ENCODE assay signal across 1 cellular context in genomic region chr1:220958234-220958633, GRCh38.
TF ChIP-seq lines count a peak whose summit lies in the region.

No MANE protein-coding gene starts in this region.

TF ChIP-seq in IMR-90, 13 proteins besides CTCF, POLR2A, EP300 and RAD21:
- no peak for TF ChIP-seq CEBPB (IDR thresholded peaks at IDR 0.05; ENCODE audit: low read depth, low read length)
- TF ChIP-seq SMC3 (IDR thresholded peaks at IDR 0.05; ENCODE audit: low read depth, low read length) = no peak
- TF ChIP-seq ELK1 (IDR thresholded peaks at IDR 0.05; ENCODE audit: borderline replicate concordance, low read depth, low read length) = no peak
- no peak for TF ChIP-seq RFX5 (IDR thresholded peaks at IDR 0.05; ENCODE audit: low read depth, low read length)
- TF ChIP-seq MAZ (IDR thresholded peaks at IDR 0.05; ENCODE audit: borderline replicate concordance, low read depth, low read length) = no peak
- TF ChIP-seq NFE2L2 (IDR thresholded peaks at IDR 0.05; ENCODE audit: low read depth, low read length) = no peak
- TF ChIP-seq FOS (IDR thresholded peaks at IDR 0.05; ENCODE audit: low read depth, low read length) = no peak
- TF ChIP-seq RCOR1 (IDR thresholded peaks at IDR 0.05; ENCODE audit: insufficient replicate concordance, low read length) = no peak
- no peak for TF ChIP-seq MAFK (IDR thresholded peaks at IDR 0.05; ENCODE audit: low read depth, low read length)
- TF ChIP-seq BHLHE40 (IDR thresholded peaks at IDR 0.05; ENCODE audit: low read depth, low read length) = no peak
- no peak for TF ChIP-seq CHD1 (IDR thresholded peaks at IDR 0.05; ENCODE audit: low read depth, low read length)
- TF ChIP-seq MXI1 (IDR thresholded peaks at IDR 0.05; ENCODE audit: borderline replicate concordance, low read depth, low read length) = no peak
- TF ChIP-seq USF2 (IDR thresholded peaks at IDR 0.05; ENCODE audit: low read depth, low read length) = no peak
